In genomic region chr16:83898463-83899271, GRCh38 we compare ENCODE assay signal across 1 cellular context.
TF ChIP-seq lines count a peak whose summit lies in the region.

TSS of gene MLYCD (plus strand) at chr16:83899115. CDS start at chr16:83899145, 30 bp downstream.

TF ChIP-seq in K562, 482 proteins besides CTCF, POLR2A, EP300 and RAD21 (continued from another document and continues in another):
- TF ChIP-seq ETS1 (conservative IDR thresholded peaks at IDR 0.05; ENCODE audit: control insufficient read depth, low read depth, low read length) (0 out of 2 replicates have a peak, but pooled peaks have one; percentile 57), IFI16 (CRISPR knock-in tag; IDR thresholded peaks at IDR 0.05) (no peak), ZNF592 (IDR thresholded peaks at IDR 0.05) (peak; percentile 40; the same call in 1 of the 2 replicates), SMAD4 (CRISPR knock-in tag; conservative IDR thresholded peaks at IDR 0.05) (peak; percentile 75; the same call in 1 of the 2 replicates), SRF (CRISPR knock-in tag; IDR thresholded peaks at IDR 0.05) (no peak), RBBP5 (IDR thresholded peaks at IDR 0.05; ENCODE audit: borderline replicate concordance, insufficient read depth, low read length, poor library complexity, severe bottlenecking) (peak; percentile 94), SP2 (IDR thresholded peaks at IDR 0.05; ENCODE audit: extremely low read depth, low read depth, low read length, poor library complexity, severe bottlenecking) (peak; percentile 34), ARID1B (IDR thresholded peaks at IDR 0.05) (0 out of 2 replicates have a peak, but pooled peaks have one; percentile 20), RBM25 (IDR thresholded peaks at IDR 0.05; ENCODE audit: low read depth, low read length, severe bottlenecking) (peak; percentile 99), E2F6 (IDR thresholded peaks at IDR 0.05; ENCODE audit: borderline replicate concordance in 1 of 2, extremely low read depth in 1 of 2, insufficient read depth in 1 of 2, insufficient read length in 1 of 2, low read depth in 1 of 2, low read length in 1 of 2, poor library complexity in 1 of 2, severe bottlenecking in 1 of 2) (peak; percentile 49 to 95), ELF4 (CRISPR knock-in tag; IDR thresholded peaks at IDR 0.05) (no peak), BCLAF1 (IDR thresholded peaks at IDR 0.05; ENCODE audit: borderline replicate concordance in 1 of 2, control insufficient read depth in 1 of 2, low read depth in 2 of 2, low read length in 1 of 2) (no peak), TRIM28 (IDR thresholded peaks at IDR 0.05) (no peak), MBD2 (IDR thresholded peaks at IDR 0.05; ENCODE audit: borderline replicate concordance, low read depth) (peak; percentile 30; the same call in 1 of the 2 replicates), TBL1XR1 (IDR thresholded peaks at IDR 0.05; ENCODE audit: low read length in 2 of 2) (no peak), ELK1 (CRISPR knock-in tag; IDR thresholded peaks at IDR 0.05) (no peak), BHLHE40 (IDR thresholded peaks at IDR 0.05; ENCODE audit: low read length) (peak; percentile 18; the same call in 1 of the 2 replicates), POLR2G (IDR thresholded peaks at IDR 0.05; ENCODE audit: low read depth, low read length) (peak; percentile 73), HDAC1 (IDR thresholded peaks at IDR 0.05) (peak in 1 of 2 experiments; percentile 12; a peak in 1 of 4 replicates), SRSF7 (optimal IDR thresholded peaks at IDR 0.05; ENCODE audit: low read depth, low read length) (no peak), SUPT5H (IDR thresholded peaks at IDR 0.05) (0 out of 2 replicates have a peak, but pooled peaks have one; percentile 41), YY1 (IDR thresholded peaks at IDR 0.05; ENCODE audit: borderline replicate concordance in 1 of 3, control insufficient read depth in 1 of 3, extremely low read depth in 1 of 3, insufficient read depth in 3 of 3, insufficient read length in 1 of 3, insufficient replicate concordance in 2 of 3, low read depth in 1 of 3, low read length in 2 of 3) (peak in 1 of 3 experiments; percentile 43), ZNF76 (CRISPR knock-in tag; IDR thresholded peaks at IDR 0.05; ENCODE audit: borderline replicate concordance) (0 out of 2 replicates have a peak, but pooled peaks have one; percentile 23), RB1 (IDR thresholded peaks at IDR 0.05; ENCODE audit: low read depth) (peak; percentile 77; the same call in 1 of the 2 replicates), NFATC3 (IDR thresholded peaks at IDR 0.05) (no peak), DNMT1 (IDR thresholded peaks at IDR 0.05) (no peak), ERF (CRISPR knock-in tag; IDR thresholded peaks at IDR 0.05) (peak; percentile 74; the same call in 1 of the 2 replicates), PCBP2 (IDR thresholded peaks at IDR 0.05; ENCODE audit: low read depth, low read length, poor library complexity, severe bottlenecking) (no peak), MCM7 (IDR thresholded peaks at IDR 0.05) (no peak), ZNF408 (CRISPR knock-in tag; IDR thresholded peaks at IDR 0.05; ENCODE audit: low read depth) (no peak), SMAD1 (IDR thresholded peaks at IDR 0.05; ENCODE audit: low read depth, low read length, partially characterized antibody) (no peak), U2AF2 (optimal IDR thresholded peaks at IDR 0.05; ENCODE audit: low read depth, low read length) (no peak), DMBX1 (CRISPR knock-in tag; IDR thresholded peaks at IDR 0.05; ENCODE audit: borderline replicate concordance) (0 out of 2 replicates have a peak, but pooled peaks have one; percentile 29), PBX2 (CRISPR knock-in tag; IDR thresholded peaks at IDR 0.05; ENCODE audit: low read depth) (no peak), PBX2 (tag; conservative IDR thresholded peaks at IDR 0.05; ENCODE audit: low read depth) (no peak), NR2C2 (CRISPR knock-in tag; IDR thresholded peaks at IDR 0.05) (peak; percentile 19; the same call in 1 of the 2 replicates), NR2C2 (tag; IDR thresholded peaks at IDR 0.05) (peak; percentile 73), SIN3A (IDR thresholded peaks at IDR 0.05; ENCODE audit: borderline replicate concordance in 2 of 2, control insufficient read depth in 1 of 2, low read depth in 2 of 2, low read length in 2 of 2) (peak; percentile 77 to 84; a peak in 2 of 4 replicates), CREM (IDR thresholded peaks at IDR 0.05; ENCODE audit: low read depth) (0 out of 2 replicates have a peak, but pooled peaks have one; percentile 15), FOS (IDR thresholded peaks at IDR 0.05; ENCODE audit: extremely low read depth, insufficient read length) (peak; percentile 74), ZNF12 (CRISPR knock-in tag; IDR thresholded peaks at IDR 0.05) (no peak), ZNF274 (IDR thresholded peaks at IDR 0.05; ENCODE audit: borderline replicate concordance, low read depth, low read length) (no peak), NFYB (IDR thresholded peaks at IDR 0.05; ENCODE audit: extremely low read depth, insufficient read length) (peak; percentile 87), ELF1 (tag; IDR thresholded peaks at IDR 0.05) (peak; percentile 98), PHF20 (IDR thresholded peaks at IDR 0.05; ENCODE audit: partially characterized antibody) (peak; percentile 35), E2F3 (CRISPR knock-in tag; IDR thresholded peaks at IDR 0.05) (0 out of 2 replicates have a peak, but pooled peaks have one; percentile 31), GMEB1 (CRISPR knock-in tag; IDR thresholded peaks at IDR 0.05) (peak; percentile 37; the same call in 1 of the 2 replicates), NCOR1 (IDR thresholded peaks at IDR 0.05) (no peak)
- TF ChIP-seq, protein P1, sequence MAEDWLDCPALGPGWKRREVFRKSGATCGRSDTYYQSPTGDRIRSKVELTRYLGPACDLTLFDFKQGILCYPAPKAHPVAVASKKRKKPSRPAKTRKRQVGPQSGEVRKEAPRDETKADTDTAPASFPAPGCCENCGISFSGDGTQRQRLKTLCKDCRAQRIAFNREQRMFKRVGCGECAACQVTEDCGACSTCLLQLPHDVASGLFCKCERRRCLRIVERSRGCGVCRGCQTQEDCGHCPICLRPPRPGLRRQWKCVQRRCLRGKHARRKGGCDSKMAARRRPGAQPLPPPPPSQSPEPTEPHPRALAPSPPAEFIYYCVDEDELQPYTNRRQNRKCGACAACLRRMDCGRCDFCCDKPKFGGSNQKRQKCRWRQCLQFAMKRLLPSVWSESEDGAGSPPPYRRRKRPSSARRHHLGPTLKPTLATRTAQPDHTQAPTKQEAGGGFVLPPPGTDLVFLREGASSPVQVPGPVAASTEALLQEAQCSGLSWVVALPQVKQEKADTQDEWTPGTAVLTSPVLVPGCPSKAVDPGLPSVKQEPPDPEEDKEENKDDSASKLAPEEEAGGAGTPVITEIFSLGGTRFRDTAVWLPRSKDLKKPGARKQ (CRISPR knock-in tag; IDR thresholded peaks at IDR 0.05), result peak; percentile 40; the same call in 1 of the 2 replicates
